1 cellular context compared by ENCODE assay signal in genomic region chr5:181204561-181205401, GRCh38.
TF ChIP-seq lines count a peak whose summit lies in the region.

TRIM7 (minus strand) TSS chr5:181205196; CDS start chr5:181205110, 86 bp downstream.

TF ChIP-seq in K562, 482 proteins besides CTCF, POLR2A, EP300 and RAD21 (continued from another document and continues in another):
- peak; percentile 35; the same call in 1 of the 2 replicates for TF ChIP-seq TFAP4 (CRISPR knock-in tag; IDR thresholded peaks at IDR 0.05; ENCODE audit: borderline replicate concordance)
- no peak for TF ChIP-seq NONO (IDR thresholded peaks at IDR 0.05; ENCODE audit: low read depth in 2 of 2, low read length in 1 of 2)
- TF ChIP-seq FOXP1 (CRISPR knock-in tag; IDR thresholded peaks at IDR 0.05): peak; percentile 46; the same call in 1 of the 2 replicates
- no peak for TF ChIP-seq ESRRA (IDR thresholded peaks at IDR 0.05; ENCODE audit: borderline replicate concordance, low read depth)
- no peak for TF ChIP-seq ZNF354B (CRISPR knock-in tag; IDR thresholded peaks at IDR 0.05)
- peak; percentile 40; the same call in 1 of the 2 replicates for TF ChIP-seq ZBTB7A (IDR thresholded peaks at IDR 0.05; ENCODE audit: borderline replicate concordance, control insufficient read depth, low read depth, low read length)
- no peak for TF ChIP-seq NR2F6 (CRISPR knock-in tag; IDR thresholded peaks at IDR 0.05)
- TF ChIP-seq KDM4B (IDR thresholded peaks at IDR 0.05; ENCODE audit: borderline replicate concordance in 2 of 2, low read depth in 1 of 2): no peak
- TF ChIP-seq KLF13 (tag; IDR thresholded peaks at IDR 0.05; ENCODE audit: borderline replicate concordance, low read depth): no peak
- TF ChIP-seq ARID4B (CRISPR knock-in tag; IDR thresholded peaks at IDR 0.05): peak; percentile 58; the same call in 1 of the 2 replicates
- TF ChIP-seq ZNF232 (CRISPR knock-in tag; IDR thresholded peaks at IDR 0.05): peak; percentile 46; the same call in 1 of the 2 replicates
- TF ChIP-seq ILF3 (IDR thresholded peaks at IDR 0.05; ENCODE audit: borderline replicate concordance): no peak
- no peak for TF ChIP-seq DLX4 (CRISPR knock-in tag; IDR thresholded peaks at IDR 0.05)
- TF ChIP-seq NUFIP1 (IDR thresholded peaks at IDR 0.05; ENCODE audit: partially characterized antibody): no peak
- TF ChIP-seq ZFP30 (CRISPR knock-in tag; IDR thresholded peaks at IDR 0.05; ENCODE audit: borderline replicate concordance): no peak
- TF ChIP-seq C11orf30 (IDR thresholded peaks at IDR 0.05; ENCODE audit: low read depth): no peak
- TF ChIP-seq ZNF133 (CRISPR knock-in tag; IDR thresholded peaks at IDR 0.05): no peak
- TF ChIP-seq DACH1 (IDR thresholded peaks at IDR 0.05; ENCODE audit: partially characterized antibody): no peak
- no peak for TF ChIP-seq SNRNP70 (optimal IDR thresholded peaks at IDR 0.05; ENCODE audit: low read depth, low read length)
- TF ChIP-seq TSC22D4 (tag; IDR thresholded peaks at IDR 0.05): no peak
- TF ChIP-seq PHF8 (IDR thresholded peaks at IDR 0.05; ENCODE audit: borderline replicate concordance, low read length): peak; percentile 46; the same call in 1 of the 2 replicates
- no peak for TF ChIP-seq BHLHE40 (IDR thresholded peaks at IDR 0.05; ENCODE audit: low read length)
- peak in 1 of 3 experiments; percentile 20 for TF ChIP-seq YY1 (IDR thresholded peaks at IDR 0.05; ENCODE audit: borderline replicate concordance in 1 of 3, control insufficient read depth in 1 of 3, extremely low read depth in 1 of 3, insufficient read depth in 3 of 3, insufficient read length in 1 of 3, insufficient replicate concordance in 2 of 3, low read depth in 1 of 3, low read length in 2 of 3)
- TF ChIP-seq POLR2H (tag; IDR thresholded peaks at IDR 0.05; ENCODE audit: low read depth): no peak
- 0 out of 4 replicates have a peak, but pooled peaks of 1 of the 2 experiments have one; percentile 8 for TF ChIP-seq TEAD1 (CRISPR knock-in tag; IDR thresholded peaks at IDR 0.05)
- no peak for TF ChIP-seq HMG20B (CRISPR knock-in tag; IDR thresholded peaks at IDR 0.05)
- TF ChIP-seq BCL6 (CRISPR knock-in tag; IDR thresholded peaks at IDR 0.05): no peak
- no peak for TF ChIP-seq CHD1 (IDR thresholded peaks at IDR 0.05; ENCODE audit: low read length)
- TF ChIP-seq, protein P1, sequence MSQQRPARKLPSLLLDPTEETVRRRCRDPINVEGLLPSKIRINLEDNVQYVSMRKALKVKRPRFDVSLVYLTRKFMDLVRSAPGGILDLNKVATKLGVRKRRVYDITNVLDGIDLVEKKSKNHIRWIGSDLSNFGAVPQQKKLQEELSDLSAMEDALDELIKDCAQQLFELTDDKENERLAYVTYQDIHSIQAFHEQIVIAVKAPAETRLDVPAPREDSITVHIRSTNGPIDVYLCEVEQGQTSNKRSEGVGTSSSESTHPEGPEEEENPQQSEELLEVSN (IDR thresholded peaks at IDR 0.05; ENCODE audit: borderline replicate concordance in 1 of 2, extremely low read depth in 1 of 2, insufficient read depth in 1 of 2, insufficient read length in 1 of 2, low read depth in 1 of 2, low read length in 1 of 2, poor library complexity in 1 of 2, severe bottlenecking in 1 of 2): peak; percentile 78 to 86
- no peak for TF ChIP-seq CREB1 (IDR thresholded peaks at IDR 0.05)
- TF ChIP-seq CREB1 (CRISPR knock-in tag; IDR thresholded peaks at IDR 0.05): 0 out of 2 replicates have a peak, but pooled peaks have one; percentile 11
- TF ChIP-seq HNRNPL (IDR thresholded peaks at IDR 0.05; ENCODE audit: low read depth, low read length): 0 out of 2 replicates have a peak, but pooled peaks have one; percentile 43
- peak; percentile 67 to 73; a peak in 2 of 4 replicates for TF ChIP-seq UBTF (IDR thresholded peaks at IDR 0.05; ENCODE audit: borderline replicate concordance in 1 of 2, low read depth in 2 of 2, low read length in 2 of 2)
- peak; percentile 41; the same call in 1 of the 2 replicates for TF ChIP-seq CBX1 (IDR thresholded peaks at IDR 0.05; ENCODE audit: low read depth)
- peak; percentile 80 for TF ChIP-seq L3MBTL2 (IDR thresholded peaks at IDR 0.05)
- TF ChIP-seq SMAD4 (CRISPR knock-in tag; conservative IDR thresholded peaks at IDR 0.05): 0 out of 2 replicates have a peak, but pooled peaks have one; percentile 9
- TF ChIP-seq PPARD (CRISPR knock-in tag; IDR thresholded peaks at IDR 0.05): no peak
- TF ChIP-seq NR2C2 (CRISPR knock-in tag; IDR thresholded peaks at IDR 0.05): no peak
- no peak for TF ChIP-seq NR2C2 (tag; IDR thresholded peaks at IDR 0.05)
- TF ChIP-seq NR3C1 (CRISPR knock-in tag; IDR thresholded peaks at IDR 0.05): no peak
- no peak for TF ChIP-seq EZH2 (IDR thresholded peaks at IDR 0.05; ENCODE audit: borderline replicate concordance, low read depth, low read length)
- TF ChIP-seq, protein P2, sequence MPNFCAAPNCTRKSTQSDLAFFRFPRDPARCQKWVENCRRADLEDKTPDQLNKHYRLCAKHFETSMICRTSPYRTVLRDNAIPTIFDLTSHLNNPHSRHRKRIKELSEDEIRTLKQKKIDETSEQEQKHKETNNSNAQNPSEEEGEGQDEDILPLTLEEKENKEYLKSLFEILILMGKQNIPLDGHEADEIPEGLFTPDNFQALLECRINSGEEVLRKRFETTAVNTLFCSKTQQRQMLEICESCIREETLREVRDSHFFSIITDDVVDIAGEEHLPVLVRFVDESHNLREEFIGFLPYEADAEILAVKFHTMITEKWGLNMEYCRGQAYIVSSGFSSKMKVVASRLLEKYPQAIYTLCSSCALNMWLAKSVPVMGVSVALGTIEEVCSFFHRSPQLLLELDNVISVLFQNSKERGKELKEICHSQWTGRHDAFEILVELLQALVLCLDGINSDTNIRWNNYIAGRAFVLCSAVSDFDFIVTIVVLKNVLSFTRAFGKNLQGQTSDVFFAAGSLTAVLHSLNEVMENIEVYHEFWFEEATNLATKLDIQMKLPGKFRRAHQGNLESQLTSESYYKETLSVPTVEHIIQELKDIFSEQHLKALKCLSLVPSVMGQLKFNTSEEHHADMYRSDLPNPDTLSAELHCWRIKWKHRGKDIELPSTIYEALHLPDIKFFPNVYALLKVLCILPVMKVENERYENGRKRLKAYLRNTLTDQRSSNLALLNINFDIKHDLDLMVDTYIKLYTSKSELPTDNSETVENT (CRISPR knock-in tag; IDR thresholded peaks at IDR 0.05): peak; percentile 39; the same call in 1 of the 2 replicates
- no peak for TF ChIP-seq TAF9B (IDR thresholded peaks at IDR 0.05; ENCODE audit: partially characterized antibody)
- peak; percentile 65; the same call in 1 of the 2 replicates for TF ChIP-seq CTBP1 (IDR thresholded peaks at IDR 0.05; ENCODE audit: borderline replicate concordance)
- no peak for TF ChIP-seq ARNT (IDR thresholded peaks at IDR 0.05)
- no peak for TF ChIP-seq ZNF780A (CRISPR knock-in tag; IDR thresholded peaks at IDR 0.05)
- no peak for TF ChIP-seq MAFK (IDR thresholded peaks at IDR 0.05; ENCODE audit: low read length)
- TF ChIP-seq, protein P3, sequence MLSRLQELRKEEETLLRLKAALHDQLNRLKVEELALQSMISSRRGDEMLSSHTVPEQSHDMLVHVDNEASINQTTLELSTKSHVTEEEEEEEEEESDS (CRISPR knock-in tag; IDR thresholded peaks at IDR 0.05): no peak
- TF ChIP-seq, protein P4, sequence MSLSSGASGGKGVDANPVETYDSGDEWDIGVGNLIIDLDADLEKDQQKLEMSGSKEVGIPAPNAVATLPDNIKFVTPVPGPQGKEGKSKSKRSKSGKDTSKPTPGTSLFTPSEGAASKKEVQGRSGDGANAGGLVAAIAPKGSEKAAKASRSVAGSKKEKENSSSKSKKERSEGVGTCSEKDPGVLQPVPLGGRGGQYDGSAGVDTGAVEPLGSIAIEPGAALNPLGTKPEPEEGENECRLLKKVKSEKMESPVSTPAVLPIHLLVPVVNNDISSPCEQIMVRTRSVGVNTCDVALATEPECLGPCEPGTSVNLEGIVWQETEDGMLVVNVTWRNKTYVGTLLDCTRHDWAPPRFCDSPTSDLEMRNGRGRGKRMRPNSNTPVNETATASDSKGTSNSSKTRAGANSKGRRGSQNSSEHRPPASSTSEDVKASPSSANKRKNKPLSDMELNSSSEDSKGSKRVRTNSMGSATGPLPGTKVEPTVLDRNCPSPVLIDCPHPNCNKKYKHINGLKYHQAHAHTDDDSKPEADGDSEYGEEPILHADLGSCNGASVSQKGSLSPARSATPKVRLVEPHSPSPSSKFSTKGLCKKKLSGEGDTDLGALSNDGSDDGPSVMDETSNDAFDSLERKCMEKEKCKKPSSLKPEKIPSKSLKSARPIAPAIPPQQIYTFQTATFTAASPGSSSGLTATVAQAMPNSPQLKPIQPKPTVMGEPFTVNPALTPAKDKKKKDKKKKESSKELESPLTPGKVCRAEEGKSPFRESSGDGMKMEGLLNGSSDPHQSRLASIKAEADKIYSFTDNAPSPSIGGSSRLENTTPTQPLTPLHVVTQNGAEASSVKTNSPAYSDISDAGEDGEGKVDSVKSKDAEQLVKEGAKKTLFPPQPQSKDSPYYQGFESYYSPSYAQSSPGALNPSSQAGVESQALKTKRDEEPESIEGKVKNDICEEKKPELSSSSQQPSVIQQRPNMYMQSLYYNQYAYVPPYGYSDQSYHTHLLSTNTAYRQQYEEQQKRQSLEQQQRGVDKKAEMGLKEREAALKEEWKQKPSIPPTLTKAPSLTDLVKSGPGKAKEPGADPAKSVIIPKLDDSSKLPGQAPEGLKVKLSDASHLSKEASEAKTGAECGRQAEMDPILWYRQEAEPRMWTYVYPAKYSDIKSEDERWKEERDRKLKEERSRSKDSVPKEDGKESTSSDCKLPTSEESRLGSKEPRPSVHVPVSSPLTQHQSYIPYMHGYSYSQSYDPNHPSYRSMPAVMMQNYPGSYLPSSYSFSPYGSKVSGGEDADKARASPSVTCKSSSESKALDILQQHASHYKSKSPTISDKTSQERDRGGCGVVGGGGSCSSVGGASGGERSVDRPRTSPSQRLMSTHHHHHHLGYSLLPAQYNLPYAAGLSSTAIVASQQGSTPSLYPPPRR (CRISPR knock-in tag; IDR thresholded peaks at IDR 0.05; ENCODE audit: borderline replicate concordance): no peak
- 0 out of 2 replicates have a peak, but pooled peaks have one; percentile 63 for TF ChIP-seq ZNF395 (CRISPR knock-in tag; IDR thresholded peaks at IDR 0.05)
